ENCODE assay signal across 8 cellular contexts in genomic region chr19:58558623-58559274, GRCh38. TPM values are rescaled to one million over a fixed set of nuclear protein-coding genes. Genes with fewer than 3 reads are reported as not detected.
A peak's percentile ranks its signal among the peaks of the same experiment; 100 is the strongest.
DNase-seq lines count a peak whose midpoint lies in the region; ATAC-seq, FAIRE-seq and TF ChIP-seq lines count a peak whose summit lies in the region.

No MANE protein-coding gene starts in this region.

- H3K4me3 Mint-ChIP-seq in T-cell = peak overlapping the region; percentile 97 to 98 (median 97)

- peak; percentile 90 for FAIRE-seq in islet of Langerhans (lab: Jason Lieb, UNC)

- H3K9me3 ChIP-seq in breast epithelium = no peaks in the 10 kb centered on the region

- peak overlapping the region; percentile 83 to 90 (median 88) for H3K4me3 ChIP-seq in breast epithelium

- no peaks in the 10 kb centered on the region for H3K27me3 Mint-ChIP-seq in T-cell

- H3K4me1 ChIP-seq in breast epithelium = peaks cover 25 to 33% of the 10 kb centered on the region in 2 donors

- peak overlapping the region; percentile 98 for H3K27ac Mint-ChIP-seq in T-cell

- no peak for TF ChIP-seq CTCF in breast epithelium (IDR thresholded peaks at IDR 0.05)

- POLR2A ChIA-PET in T-cell (lab: Charles Lee) = interaction anchor here in 1 of 2 donors (1.0 kb wide), 1 partner anchor 15 kb away, joined by 3 read pairs; the partner anchor contains the start of gene TRIM28

- H3K4me1 Mint-ChIP-seq in T-cell = peaks cover 73 to 83% (median 78%) of the 10 kb centered on the region in 3 donors

- peak overlapping the region; percentile 99 to 100 for H3K27ac ChIP-seq in breast epithelium

- intact Hi-C loops in breast epithelium (cut with DNase I; ENCODE audit: low total_unique reads) = no loop called here

- peak; percentile 99 to 100 (median 100) for DNase-seq in T-cell
- peak; percentile 99 to 100 for DNase-seq in breast epithelium (ENCODE audit: low spot score in 2 of 2)
- peak; percentile 100 for DNase-seq in stimulated activated CD4-positive, alpha-beta T cell treated with anti-CD3 and anti-CD28 coated beads, Interleukin-15, amount 100 ng/mL, for 24 hours
- DNase-seq in NCI-H2196 (lab: John Stamatoyannopoulos, UW; ENCODE audit: unreplicated experiment) = no peak
- DNase-seq in NCI-H2107 treated with DMSO at 0.1 percent for 48 hours (lab: John Stamatoyannopoulos, UW; ENCODE audit: unreplicated experiment) = no peak

- CTCF ChIA-PET in T-cell (lab: Charles Lee) = interaction anchor here in 1 of 2 donors (0.7 kb wide), 1 partner anchor 1033 kb away, joined by 4 read pairs; no protein-coding TSS in a partner anchor

- no peaks in the 10 kb centered on the region for H3K27me3 ChIP-seq in breast epithelium

- H3K9me3 Mint-ChIP-seq in T-cell = no peaks in the 10 kb centered on the region

- H3K36me3 ChIP-seq in breast epithelium = no peaks in the 10 kb centered on the region

- peaks cover 14% of the 10 kb centered on the region for H3K36me3 Mint-ChIP-seq in T-cell

- no peak for TF ChIP-seq POLR2A in breast epithelium (IDR thresholded peaks at IDR 0.05)

- ATAC-seq in GM18520 (IDR thresholded peaks at IDR 0.05; ENCODE audit: unreplicated experiment) (peak; percentile 42), HG03045 (IDR thresholded peaks at IDR 0.05; ENCODE audit: unreplicated experiment) (peak; percentile 60), T-cell (replicated peaks in 1 of 4) (peak; percentile 72 to 75 (median 73))

RNA-seq across cellular contexts. Expression of gene UBE2M, which starts 0.3 kb away (rescaled TPM):
- total RNA-seq in T-cell (10 to 100 TPM; 35.6 to 53.5 (median 48.6) TPM), breast epithelium (10 to 100 TPM; 19.0 to 21.3 (median 19.3) TPM)

RNA-seq across cellular contexts. Expression of gene CHMP2A, which starts 3.8 kb away (rescaled TPM):
- total RNA-seq in T-cell (10 to 100 TPM; 61.5 to 82.9 (median 79.3) TPM), breast epithelium (100 to 1,000 TPM in 1 of 3 donors, 10 to 100 TPM in 2; 74.6 to 157 (median 92.8) TPM)

RNA-seq across cellular contexts. Expression of gene MZF1, which starts 14.4 kb away (rescaled TPM):
- total RNA-seq in T-cell (10 to 100 TPM; 37.0 to 59.3 (median 47.2) TPM), breast epithelium (10 to 100 TPM; 18.7 to 43.0 (median 30.2) TPM)

RNA-seq across cellular contexts. Expression of gene TRIM28, which starts 14.9 kb away (rescaled TPM):
- 100 to 1,000 TPM; 374 to 574 (median 403) TPM for total RNA-seq in T-cell
- total RNA-seq in breast epithelium = 100 to 1,000 TPM; 110 to 190 (median 173) TPM

RNA-seq across cellular contexts. Expression of gene ZBTB45, which starts 39.1 kb away (rescaled TPM):
- total RNA-seq in T-cell (10 to 100 TPM in 4 of 5 donors, 1 to 10 TPM in 1; 8.3 to 27.8 (median 24.5) TPM), breast epithelium (1 to 10 TPM; 8.2 to 9.2 (median 8.6) TPM)

Comparison
In these comparisons a context has a peak if more than half of its experiments do, and no peak if none do; other contexts are left out.
1. DNase-seq: peak in T-cell (34 of 34), breast epithelium (2 of 2) and stimulated activated CD4-positive, alpha-beta T cell treated with anti-CD3 and anti-CD28 coated beads, Interleukin-15, amount 100 ng/mL, for 24 hours (single experiment); none in NCI-H2196 (single experiment) and NCI-H2107 treated with DMSO at 0.1 percent for 48 hours (single experiment).
2. Peak in every context shown above with its lines, with median percentiles within 50 percentile points of each other: ATAC-seq.